In the genomic region with DNA sequence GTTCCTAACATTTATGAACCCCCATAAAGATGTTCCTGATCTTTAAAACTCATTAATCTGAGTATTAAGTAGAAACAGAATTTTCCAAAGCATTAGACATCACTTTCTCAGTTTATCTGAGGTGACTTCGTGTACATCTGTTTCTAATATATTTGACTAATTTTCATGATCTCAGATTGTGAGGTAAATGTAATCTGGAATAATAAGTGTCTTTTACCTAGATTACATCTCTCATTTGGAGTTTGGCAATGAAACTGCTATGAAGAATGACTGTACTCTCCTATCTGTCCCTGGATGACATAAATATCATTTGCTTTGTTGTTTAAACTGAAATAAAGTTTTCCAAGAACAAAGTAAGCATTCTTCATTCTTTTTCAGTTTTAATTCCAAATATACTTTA, we compare ENCODE assay signal across 8 cellular contexts.
"Had no signal": no experiment of that assay in that cellular context is flagged by ENCODE, and none has a peak within 500 bp of the region (broad histone marks: within the 10 kb centered on the region; RNA-seq: fewer than 3 reads in every experiment).

No MANE protein-coding gene starts in this region.

- H3K27ac ChIP-seq: HL-60 had no signal

- H3K4me3 ChIP-seq: GM23338 had no signal

- FAIRE-seq: H1, H54, HepG2 had no signal

- H2AFZ ChIP-seq: GM23338 had no signal

- ATAC-seq: GM23338, HepG2 had no signal

- DNase-seq: H9, HCEC 1CT, KG1 had no signal

- H3K4me2 ChIP-seq: GM23338 had no signal
